Comparison of ENCODE assay signal across 22 cellular contexts in genomic region chr9:100498592-100498991, GRCh38. TPM values are rescaled to one million over a fixed set of nuclear protein-coding genes. Genes with fewer than 3 reads are reported as not detected.
A peak's percentile ranks its signal among the peaks of the same experiment; 100 is the strongest.
DNase-seq lines count a peak whose midpoint lies in the region; ATAC-seq and TF ChIP-seq lines count a peak whose summit lies in the region.
"Had no signal": no experiment of that assay in that cellular context is flagged by ENCODE, and none has a peak within 500 bp of the region (broad histone marks: within the 10 kb centered on the region; RNA-seq: fewer than 3 reads in every experiment).

No MANE protein-coding gene starts in this region.

- H3K4me1 Mint-ChIP-seq in MCF 10A (ENCODE audit: insufficient read depth, unreplicated experiment) = peaks cover 5% of the 10 kb centered on the region
- no peaks in the 10 kb centered on the region for H3K4me1 Mint-ChIP-seq in activated CD8-positive, alpha-beta T cell treated with anti-CD3 and anti-CD28 coated beads for 36 hours (ENCODE audit: low read depth)
- H3K4me1 Mint-ChIP-seq: stimulated activated naive CD8-positive, alpha-beta T cell treated with anti-CD3 and anti-CD28 coated beads, Interleukin-15, amount 100 ng/mL, for 72 hours had no signal

- POLR2A ChIA-PET in MCF 10A (lab: Yijun Ruan, JAX) = interaction anchor here (0.7 kb wide), 1 partner anchor 1035 kb away, joined by 3 read pairs; no protein-coding TSS in a partner anchor
- POLR2A ChIA-PET in activated CD8-positive, alpha-beta T cell treated with anti-CD3 and anti-CD28 coated beads for 36 hours (lab: Charles Lee) = no interaction called here

- no peak overlapping the region for H3K27ac Mint-ChIP-seq in MCF 10A (ENCODE audit: low read depth, unreplicated experiment)
- no peak overlapping the region for H3K27ac Mint-ChIP-seq in activated CD8-positive, alpha-beta T cell treated with anti-CD3 and anti-CD28 coated beads for 36 hours
- H3K27ac Mint-ChIP-seq: activated naive CD8-positive, alpha-beta T cell; CD4-positive, alpha-beta T cell; stimulated activated naive CD8-positive, alpha-beta T cell treated with anti-CD3 and anti-CD28 coated beads, Interleukin-15, amount 100 ng/mL, for 72 hours had no signal

- intact Hi-C loops in MCF 10A (cut with micrococcal nuclease) = no loop called here
- intact Hi-C loops in breast epithelium (cut with DNase I; ENCODE audit: low total_unique reads) = no loop called here
- intact Hi-C loops in activated CD8-positive, alpha-beta T cell treated with anti-CD3 and anti-CD28 coated beads for 36 hours (cut with micrococcal nuclease) = no loop called here

- BruUV-seq in MCF 10A (replicated peaks; lab: Mats Ljungman, UMichigan) = no TSS peak

- TF ChIP-seq POLR2A in breast epithelium (IDR thresholded peaks at IDR 0.05) = no peak

- H3K36me3 Mint-ChIP-seq in MCF 10A (ENCODE audit: insufficient read depth, unreplicated experiment) = no peaks in the 10 kb centered on the region
- no peaks in the 10 kb centered on the region for H3K36me3 Mint-ChIP-seq in activated CD8-positive, alpha-beta T cell treated with anti-CD3 and anti-CD28 coated beads for 36 hours (ENCODE audit: low read depth)

- no peaks in the 10 kb centered on the region for H3K27me3 ChIP-seq in breast epithelium
- no peaks in the 10 kb centered on the region for H3K27me3 ChIP-seq in HAP-1 (ENCODE audit: low read depth)
- H3K27me3 ChIP-seq: upper lobe of right lung had no signal

- H3K27ac ChIP-seq in breast epithelium = no peak overlapping the region
- H3K27ac ChIP-seq: upper lobe of right lung had no signal

- no peaks in the 10 kb centered on the region for H3K4me1 ChIP-seq in breast epithelium
- H3K4me1 ChIP-seq in HAP-1 = peaks cover 5% of the 10 kb centered on the region
- H3K4me1 ChIP-seq: upper lobe of right lung had no signal

- no peaks in the 10 kb centered on the region for H3K9me3 Mint-ChIP-seq in MCF 10A (ENCODE audit: unreplicated experiment)
- no peaks in the 10 kb centered on the region for H3K9me3 Mint-ChIP-seq in activated CD8-positive, alpha-beta T cell treated with anti-CD3 and anti-CD28 coated beads for 36 hours
- H3K9me3 Mint-ChIP-seq: activated T-cell treated with anti-CD3 and anti-CD28 coated beads, Interleukin-2, amount 50 U/mL, for 4 hours; CD4-positive, alpha-beta T cell; stimulated activated naive CD8-positive, alpha-beta T cell treated with anti-CD3 and anti-CD28 coated beads, Interleukin-15, amount 100 ng/mL, for 72 hours had no signal

- H3K4me3 ChIP-seq in breast epithelium = no peak overlapping the region
- no peak overlapping the region for H3K4me3 ChIP-seq in cardiac fibroblast (replicated peaks in 1 of 2; ENCODE audit: low read depth in 2 of 2, low read length in 2 of 2)
- H3K4me3 ChIP-seq in HAP-1 = no peak overlapping the region
- H3K4me3 ChIP-seq: mucosa of descending colon, upper lobe of right lung had no signal

- H3K4me3 Mint-ChIP-seq in MCF 10A (ENCODE audit: unreplicated experiment) = no peak overlapping the region
- H3K4me3 Mint-ChIP-seq in activated CD8-positive, alpha-beta T cell treated with anti-CD3 and anti-CD28 coated beads for 36 hours = no peak overlapping the region
- H3K4me3 Mint-ChIP-seq: activated naive CD8-positive, alpha-beta T cell; activated T-cell treated with anti-CD3 and anti-CD28 coated beads, Interleukin-2, amount 50 U/mL, for 4 hours; CD4-positive, alpha-beta T cell; stimulated activated naive CD8-positive, alpha-beta T cell treated with anti-CD3 and anti-CD28 coated beads, Interleukin-15, amount 100 ng/mL, for 72 hours had no signal

- no peaks in the 10 kb centered on the region for H3K9me3 ChIP-seq in breast epithelium
- H3K9me3 ChIP-seq in HAP-1 = no peaks in the 10 kb centered on the region
- H3K9me3 ChIP-seq: mucosa of descending colon, upper lobe of right lung had no signal

- no peaks in the 10 kb centered on the region for H3K27me3 Mint-ChIP-seq in MCF 10A (ENCODE audit: insufficient read depth, unreplicated experiment)
- H3K27me3 Mint-ChIP-seq in activated CD8-positive, alpha-beta T cell treated with anti-CD3 and anti-CD28 coated beads for 36 hours = peaks cover 1% of the 10 kb centered on the region
- H3K27me3 Mint-ChIP-seq: activated naive CD8-positive, alpha-beta T cell; CD4-positive, alpha-beta T cell; stimulated activated naive CD8-positive, alpha-beta T cell treated with anti-CD3 and anti-CD28 coated beads, Interleukin-15, amount 100 ng/mL, for 72 hours had no signal

- ATAC-seq in HG03139 (IDR thresholded peaks at IDR 0.05; ENCODE audit: unreplicated experiment) (no peak), HG02970 (IDR thresholded peaks at IDR 0.05; ENCODE audit: low FRiP score, unreplicated experiment) (no peak)
- ATAC-seq in activated CD8-positive, alpha-beta T cell treated with anti-CD3 and anti-CD28 coated beads for 36 hours = no peak
- ATAC-seq: activated T-cell treated with anti-CD3 and anti-CD28 coated beads, Interleukin-2, amount 50 U/mL, for 4 hours; left colon; mucosa of descending colon; stimulated activated naive CD8-positive, alpha-beta T cell treated with anti-CD3 and anti-CD28 coated beads, Interleukin-15, amount 100 ng/mL, for 72 hours; upper lobe of right lung had no signal

- CTCF ChIA-PET in MCF 10A (lab: Yijun Ruan, JAX) = no interaction called here
- CTCF ChIA-PET in activated CD8-positive, alpha-beta T cell treated with anti-CD3 and anti-CD28 coated beads for 36 hours (lab: Charles Lee) = no interaction called here

- in situ Hi-C loops in HAP-1 (cut with MboI; ENCODE audit: low sequenced_read_pairs) = no loop called here

- TF ChIP-seq CTCF in MCF 10A (IDR thresholded peaks at IDR 0.05; ENCODE audit: unreplicated experiment) (no peak), breast epithelium (IDR thresholded peaks at IDR 0.05) (no peak), cardiac fibroblast (IDR thresholded peaks at IDR 0.05; ENCODE audit: low read depth, low read length) (no peak)
- no peak for TF ChIP-seq CTCF in activated CD8-positive, alpha-beta T cell treated with anti-CD3 and anti-CD28 coated beads for 36 hours (IDR thresholded peaks at IDR 0.05)

- peak; percentile 44 for DNase-seq in MCF 10A (ENCODE audit: unreplicated experiment)
- DNase-seq in breast epithelium (ENCODE audit: low spot score in 2 of 2) = no peak
- DNase-seq in OCI-M1 (lab: John Stamatoyannopoulos, UW) = peak; percentile 38
- peak; percentile 29 to 53 for DNase-seq in cardiac fibroblast (ENCODE audit: low read depth in 2 of 2)
- DNase-seq in HAP-1 (ENCODE audit: low spot score in 2 of 2) = no peak
- DNase-seq in activated CD8-positive, alpha-beta T cell treated with anti-CD3 and anti-CD28 coated beads for 36 hours = no peak
- DNase-seq: ACHN; activated CD4-positive, alpha-beta T cell treated with anti-CD3 and anti-CD28 coated beads, Interleukin-2, amount 50 U/mL, for 48 hours; activated T-cell treated with anti-CD3 and anti-CD28 coated beads, Interleukin-2, amount 50 U/mL, for 4 hours; CD4-positive, alpha-beta T cell; central memory CD4-positive, alpha-beta T cell; DMS79 treated with DMSO at 0.1 percent for 48 hours; effector CD8-positive, alpha-beta T cell; foreskin melanocyte; left colon; mucosa of descending colon; NCI-H1048; stimulated activated naive CD8-positive, alpha-beta T cell treated with anti-CD3 and anti-CD28 coated beads, Interleukin-15, amount 100 ng/mL, for 72 hours; upper lobe of right lung had no signal

- H3K36me3 ChIP-seq in breast epithelium (no peaks in the 10 kb centered on the region), HAP-1 (replicated peaks) (peaks cover 6% of the 10 kb centered on the region)
- H3K36me3 ChIP-seq: upper lobe of right lung had no signal

RNA-seq across cellular contexts. Expression of gene TMEFF1, which starts 25.6 kb away (rescaled TPM):
- total RNA-seq in MCF 10A (2022) (0.28 and 0.56 TPM in 2 replicates), breast epithelium (under 1 TPM; 0.29 to 0.66 (median 0.32) TPM)
- under 1 TPM; 0.68 to 0.78 TPM for total RNA-seq in activated CD8-positive, alpha-beta T cell treated with anti-CD3 and anti-CD28 coated beads for 36 hours
- total RNA-seq: CD4-positive, alpha-beta T cell had no signal

Comparison
In these comparisons a context has a peak if more than half of its experiments do, and no peak if none do; other contexts are left out.
1. DNase-seq: peak in MCF 10A (single experiment), OCI-M1 (single experiment) and cardiac fibroblast (2 of 2); none in breast epithelium (0 of 2), HAP-1 (0 of 2) and activated CD8-positive, alpha-beta T cell treated with anti-CD3 and anti-CD28 coated beads for 36 hours (single experiment).